In genomic region chr6:73309534-73309783, GRCh38 we compare ENCODE assay signal across 8 cellular contexts. TPM values are rescaled to one million over a fixed set of nuclear protein-coding genes. Genes with fewer than 3 reads are reported as not detected.
DNase-seq lines count a peak whose midpoint lies in the region; ATAC-seq and TF ChIP-seq lines count a peak whose summit lies in the region.

No MANE protein-coding gene starts in this region.

- peak overlapping the region; percentile 96 for H3K4me3 Mint-ChIP-seq in activated naive CD8-positive, alpha-beta T cell treated with anti-CD3 and anti-CD28 coated beads, Interleukin-2, amount 10 ng/mL, durations not matched to agents 7 days and 5 days

- peaks cover 33% of the 10 kb centered on the region for H3K4me1 Mint-ChIP-seq in activated naive CD8-positive, alpha-beta T cell treated with anti-CD3 and anti-CD28 coated beads, Interleukin-2, amount 10 ng/mL, durations not matched to agents 7 days and 5 days

- H3K9me3 Mint-ChIP-seq in activated naive CD8-positive, alpha-beta T cell treated with anti-CD3 and anti-CD28 coated beads, Interleukin-2, amount 10 ng/mL, durations not matched to agents 7 days and 5 days = peaks cover 3% of the 10 kb centered on the region

- no peak for TF ChIP-seq POLR2A in transverse colon (IDR thresholded peaks at IDR 0.05)

- H3K4me3 ChIP-seq in transverse colon = peak overlapping the region; percentile 39 to 52 (median 45)

- peak; percentile 26 for DNase-seq in activated naive CD8-positive, alpha-beta T cell treated with anti-CD3 and anti-CD28 coated beads, Interleukin-2, amount 10 ng/mL, durations not matched to agents 7 days and 5 days
- no peak for DNase-seq in left colon
- DNase-seq in transverse colon = no peak
- no peak for DNase-seq in NOMO-1 (lab: John Stamatoyannopoulos, UW; ENCODE audit: unreplicated experiment in 2 of 2)
- no peak for DNase-seq in amniotic stem cell (lab: John Stamatoyannopoulos, UW)

- H3K27ac ChIP-seq in C4-2B = peak overlapping the region; percentile 52
- peak overlapping the region; percentile 1 to 41 (median 19) for H3K27ac ChIP-seq in transverse colon

- H3K9me3 ChIP-seq in transverse colon = no peaks in the 10 kb centered on the region

- H3K27me3 ChIP-seq in transverse colon = peaks cover 6% of the 10 kb centered on the region

- 4% methylated on average over 13 of the region's 13 CpGs; no CpG with 5 or more reads in 1 of the 2 donors for WGBS in transverse colon (ENCODE audit: low coverage in 1 of 2), 2 donors

- in situ Hi-C loops in transverse colon (cut with MboI; ENCODE audit: low pct_ligation_motif_present in 1 of 4, low pct_unique_long_range_greater_than_20kb in 1 of 4, low sequenced_read_pairs in 3 of 4) = no loop called here

- H3K4me1 ChIP-seq in transverse colon = peaks cover 0 to 14% (median 6%) of the 10 kb centered on the region in 4 donors

- intact Hi-C loops in left colon (cut with DNase I, micrococcal nuclease) = no loop called here
- intact Hi-C loops in transverse colon (cut with DNase I; ENCODE audit: low total_unique reads) = no loop called here

- TF ChIP-seq EP300 in transverse colon (IDR thresholded peaks at IDR 0.05; ENCODE audit: low read depth) = no peak

- peaks cover 36% of the 10 kb centered on the region for H3K27me3 Mint-ChIP-seq in activated naive CD8-positive, alpha-beta T cell treated with anti-CD3 and anti-CD28 coated beads, Interleukin-2, amount 10 ng/mL, durations not matched to agents 7 days and 5 days

- H3K36me3 Mint-ChIP-seq in activated naive CD8-positive, alpha-beta T cell treated with anti-CD3 and anti-CD28 coated beads, Interleukin-2, amount 10 ng/mL, durations not matched to agents 7 days and 5 days = peaks cover 8% of the 10 kb centered on the region

- POLR2A ChIA-PET in activated naive CD8-positive, alpha-beta T cell treated with anti-CD3 and anti-CD28 coated beads, Interleukin-2, amount 10 ng/mL, durations not matched to agents 7 days and 5 days (lab: Charles Lee) = interaction anchor here (0.6 to 1.4 kb wide), 3 partner anchors 44 to 212 kb away, joined by 3 to 4 read pairs (median 3); partner anchors contain the start of genes EEF1A1 and MTO1

- no peak for TF ChIP-seq CTCF in C4-2B (conservative IDR thresholded peaks at IDR 0.05)
- no peak for TF ChIP-seq CTCF in transverse colon (IDR thresholded peaks at IDR 0.05)

- ATAC-seq in HG02571 (IDR thresholded peaks at IDR 0.05; ENCODE audit: unreplicated experiment) (peak; percentile 39), left colon (peak; percentile 68), GM18909 (IDR thresholded peaks at IDR 0.05; ENCODE audit: poor library complexity, unreplicated experiment) (no peak)
- ATAC-seq in activated naive CD8-positive, alpha-beta T cell treated with anti-CD3 and anti-CD28 coated beads, Interleukin-2, amount 10 ng/mL, durations not matched to agents 7 days and 5 days (ENCODE audit: low read depth) = no peak

- H3K36me3 ChIP-seq in transverse colon = no peaks in the 10 kb centered on the region

- H3K27ac Mint-ChIP-seq in activated naive CD8-positive, alpha-beta T cell treated with anti-CD3 and anti-CD28 coated beads, Interleukin-2, amount 10 ng/mL, durations not matched to agents 7 days and 5 days = peak overlapping the region; percentile 85

RNA-seq across cellular contexts. Expression of gene DPPA5, which starts 44.6 kb away (rescaled TPM):
- total RNA-seq in activated naive CD8-positive, alpha-beta T cell treated with anti-CD3 and anti-CD28 coated beads, Interleukin-2, amount 10 ng/mL, durations not matched to agents 7 days and 5 days = not detected
- not detected for total RNA-seq in left colon
- not detected for total RNA-seq in transverse colon

RNA-seq across cellular contexts. Expression of gene KHDC1, which starts 46.5 kb away (rescaled TPM):
- total RNA-seq in activated naive CD8-positive, alpha-beta T cell treated with anti-CD3 and anti-CD28 coated beads, Interleukin-2, amount 10 ng/mL, durations not matched to agents 7 days and 5 days = 1 to 10 TPM; 3.2 to 5.0 TPM
- 1 to 10 TPM; 1.0 to 1.2 TPM for total RNA-seq in left colon
- total RNA-seq in transverse colon = 1 to 10 TPM in 2 of 4 donors, not detected in 2; 1.1 to 2.1 TPM

RNA-seq across cellular contexts. Expression of gene KHDC3L, which starts 53.0 kb away (rescaled TPM):
- total RNA-seq in activated naive CD8-positive, alpha-beta T cell treated with anti-CD3 and anti-CD28 coated beads, Interleukin-2, amount 10 ng/mL, durations not matched to agents 7 days and 5 days = not detected
- total RNA-seq in left colon = not detected
- not detected for total RNA-seq in transverse colon

Comparison
In these comparisons a context has a peak if more than half of its experiments do, and no peak if none do; other contexts are left out.
1. ATAC-seq: peak in HG02571 (single experiment) and left colon (single experiment); none in activated naive CD8-positive, alpha-beta T cell treated with anti-CD3 and anti-CD28 coated beads, Interleukin-2, amount 10 ng/mL, durations not matched to agents 7 days and 5 days (single experiment) and GM18909 (single experiment).